1 cellular context compared by ENCODE assay signal in the genomic region with DNA sequence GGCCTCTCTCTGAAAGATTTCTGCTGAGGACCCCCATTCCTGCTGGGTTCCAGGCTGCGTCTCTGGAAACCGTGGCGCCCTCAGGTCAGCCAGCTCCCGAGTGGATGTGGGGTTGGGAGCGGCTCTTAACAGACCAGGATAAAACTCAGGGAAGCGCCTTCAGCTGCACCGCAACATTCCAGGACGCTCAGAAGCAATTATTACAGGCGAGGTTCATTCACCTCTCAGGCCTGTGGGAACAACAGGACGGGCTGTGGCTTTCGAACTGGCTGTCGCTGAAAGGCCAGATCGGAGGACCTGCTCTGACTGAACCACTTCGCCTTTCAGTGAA.
TF ChIP-seq lines count a peak whose summit lies in the region.

No MANE protein-coding gene starts in this region.

TF ChIP-seq in HEK293, 187 proteins besides CTCF, POLR2A, EP300 and RAD21 (continued from another document):
- no peak for TF ChIP-seq IKZF3 (tag by site-specific recombination; IDR thresholded peaks at IDR 0.05)
- TF ChIP-seq, protein P1, sequence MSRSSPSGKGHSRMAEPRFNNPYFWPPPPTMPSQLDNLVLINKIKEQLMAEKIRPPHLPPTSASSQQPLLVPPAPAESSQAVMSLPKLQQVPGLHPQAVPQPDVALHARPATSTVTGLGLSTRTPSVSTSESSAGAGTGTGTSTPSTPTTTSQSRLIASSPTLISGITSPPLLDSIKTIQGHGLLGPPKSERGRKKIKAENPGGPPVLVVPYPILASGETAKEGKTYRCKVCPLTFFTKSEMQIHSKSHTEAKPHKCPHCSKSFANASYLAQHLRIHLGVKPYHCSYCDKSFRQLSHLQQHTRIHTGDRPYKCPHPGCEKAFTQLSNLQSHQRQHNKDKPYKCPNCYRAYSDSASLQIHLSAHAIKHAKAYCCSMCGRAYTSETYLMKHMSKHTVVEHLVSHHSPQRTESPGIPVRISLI (tag by site-specific recombination; IDR thresholded peaks at IDR 0.05): no peak
- TF ChIP-seq ZNF335 (tag by site-specific recombination; conservative IDR thresholded peaks at IDR 0.05): no peak
- no peak for TF ChIP-seq ZNF791 (tag by site-specific recombination; IDR thresholded peaks at IDR 0.05)
- no peak for TF ChIP-seq ZNF133 (tag by site-specific recombination; IDR thresholded peaks at IDR 0.05)
- no peak for TF ChIP-seq ZNF514 (tag by site-specific recombination; IDR thresholded peaks at IDR 0.05)
- no peak for TF ChIP-seq SALL2 (tag by site-specific recombination; IDR thresholded peaks at IDR 0.05; ENCODE audit: borderline replicate concordance)
- TF ChIP-seq ZNF596 (tag by site-specific recombination; IDR thresholded peaks at IDR 0.05): no peak
- TF ChIP-seq HOXC10 (CRISPR knock-in tag; IDR thresholded peaks at IDR 0.05): no peak
- TF ChIP-seq, protein P2, sequence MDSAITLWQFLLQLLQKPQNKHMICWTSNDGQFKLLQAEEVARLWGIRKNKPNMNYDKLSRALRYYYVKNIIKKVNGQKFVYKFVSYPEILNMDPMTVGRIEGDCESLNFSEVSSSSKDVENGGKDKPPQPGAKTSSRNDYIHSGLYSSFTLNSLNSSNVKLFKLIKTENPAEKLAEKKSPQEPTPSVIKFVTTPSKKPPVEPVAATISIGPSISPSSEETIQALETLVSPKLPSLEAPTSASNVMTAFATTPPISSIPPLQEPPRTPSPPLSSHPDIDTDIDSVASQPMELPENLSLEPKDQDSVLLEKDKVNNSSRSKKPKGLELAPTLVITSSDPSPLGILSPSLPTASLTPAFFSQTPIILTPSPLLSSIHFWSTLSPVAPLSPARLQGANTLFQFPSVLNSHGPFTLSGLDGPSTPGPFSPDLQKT (IDR thresholded peaks at IDR 0.05; ENCODE audit: borderline replicate concordance, low read depth, low read length): no peak
- TF ChIP-seq, protein P3, sequence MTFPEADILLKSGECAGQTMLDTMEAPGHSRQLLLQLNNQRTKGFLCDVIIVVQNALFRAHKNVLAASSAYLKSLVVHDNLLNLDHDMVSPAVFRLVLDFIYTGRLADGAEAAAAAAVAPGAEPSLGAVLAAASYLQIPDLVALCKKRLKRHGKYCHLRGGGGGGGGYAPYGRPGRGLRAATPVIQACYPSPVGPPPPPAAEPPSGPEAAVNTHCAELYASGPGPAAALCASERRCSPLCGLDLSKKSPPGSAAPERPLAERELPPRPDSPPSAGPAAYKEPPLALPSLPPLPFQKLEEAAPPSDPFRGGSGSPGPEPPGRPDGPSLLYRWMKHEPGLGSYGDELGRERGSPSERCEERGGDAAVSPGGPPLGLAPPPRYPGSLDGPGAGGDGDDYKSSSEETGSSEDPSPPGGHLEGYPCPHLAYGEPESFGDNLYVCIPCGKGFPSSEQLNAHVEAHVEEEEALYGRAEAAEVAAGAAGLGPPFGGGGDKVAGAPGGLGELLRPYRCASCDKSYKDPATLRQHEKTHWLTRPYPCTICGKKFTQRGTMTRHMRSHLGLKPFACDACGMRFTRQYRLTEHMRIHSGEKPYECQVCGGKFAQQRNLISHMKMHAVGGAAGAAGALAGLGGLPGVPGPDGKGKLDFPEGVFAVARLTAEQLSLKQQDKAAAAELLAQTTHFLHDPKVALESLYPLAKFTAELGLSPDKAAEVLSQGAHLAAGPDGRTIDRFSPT (tag by site-specific recombination; IDR thresholded peaks at IDR 0.05): no peak
